In the genomic region with DNA sequence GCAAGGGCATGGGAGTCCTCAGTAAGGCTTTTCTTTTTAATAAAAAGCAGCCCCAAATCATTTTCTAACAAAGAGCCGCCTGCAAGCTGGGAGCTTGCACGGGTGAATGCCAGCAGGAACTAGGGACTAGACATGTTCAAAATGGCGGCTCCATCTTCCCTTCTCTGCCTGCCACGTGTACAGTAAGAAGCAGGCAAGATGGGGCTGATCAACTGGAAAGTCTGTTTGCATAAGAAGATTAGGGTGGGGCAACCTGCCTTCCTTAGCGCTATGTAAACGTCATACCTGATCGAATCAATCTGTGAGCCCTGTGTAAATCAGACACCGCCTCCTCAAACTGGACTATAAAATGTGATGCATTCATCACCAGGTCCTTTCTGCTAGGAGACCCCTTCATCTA, we compare ENCODE assay signal across 27 cellular contexts.
"Had no signal": no experiment of that assay in that cellular context is flagged by ENCODE, and none has a peak within 500 bp of the region (broad histone marks: within the 10 kb centered on the region; RNA-seq: fewer than 3 reads in every experiment).

No MANE protein-coding gene starts in this region.

- H3K9me3 ChIP-seq: esophagus squamous epithelium, left lung, ovary, psoas muscle, sigmoid colon, tibial artery had no signal

- H3K4me1 ChIP-seq: esophagus squamous epithelium, heart right ventricle, left lung, psoas muscle, sigmoid colon, stomach, tibial artery had no signal

- H3K27ac ChIP-seq: esophagus squamous epithelium, heart right ventricle, left lung, ovary, psoas muscle, sigmoid colon, stomach, tibial artery had no signal

- H3K27me3 ChIP-seq: esophagus squamous epithelium, heart right ventricle, left lung, ovary, sigmoid colon, stomach, tibial artery had no signal

- FAIRE-seq: endometrium, islet of Langerhans had no signal

- H3K36me3 ChIP-seq: esophagus squamous epithelium, heart right ventricle, left lung, ovary, sigmoid colon, stomach, tibial artery had no signal

- ATAC-seq: effector memory CD8-positive, alpha-beta T cell; heart right ventricle; left cardiac atrium; left lung; naive thymus-derived CD4-positive, alpha-beta T cell; psoas muscle; right cardiac atrium; stimulated activated effector memory CD8-positive, alpha-beta T cell treated with anti-CD3 and anti-CD28 coated beads, Interleukin-12 subunit alpha, Interleukin-12 subunit beta, amount 100 ng/mL, for 72 hours had no signal

- DNase-seq: cortex of kidney; effector memory CD8-positive, alpha-beta T cell; erythroblast; esophagus squamous epithelium; foreskin melanocyte; glutamatergic neuron; heart right ventricle; hippocampal formation; left cardiac atrium; left lung; mesenchymal stem cell; midbrain; naive thymus-derived CD4-positive, alpha-beta T cell; occipital lobe; ovary; posterior cingulate gyrus; psoas muscle; right cardiac atrium; sigmoid colon; stimulated activated CD4-positive, alpha-beta T cell treated with anti-CD3 and anti-CD28 coated beads, Interleukin-2, amount 100 ng/mL, for 24 hours; stimulated activated CD4-positive, alpha-beta T cell treated with anti-CD3 and anti-CD28 coated beads, Interleukin-4, amount 100 ng/mL, for 24 hours; stimulated activated naive CD4-positive, alpha-beta T cell treated with Interleukin-2 at 50 U/mL for 16 hours; stomach; tibial artery had no signal

- H3K4me3 ChIP-seq: esophagus squamous epithelium, heart right ventricle, left lung, ovary, psoas muscle, sigmoid colon, stomach, tibial artery had no signal
